Comparison of ENCODE assay signal across 9 cellular contexts in genomic region chr18:2846241-2846637, GRCh38. TPM values are rescaled to one million over a fixed set of nuclear protein-coding genes. Genes with fewer than 3 reads are reported as not detected.
A peak's percentile ranks its signal among the peaks of the same experiment; 100 is the strongest.
DNase-seq lines count a peak whose midpoint lies in the region; ATAC-seq lines count a peak whose summit lies in the region.
"Had no signal": no experiment of that assay in that cellular context is flagged by ENCODE, and none has a peak within 500 bp of the region (broad histone marks: within the 10 kb centered on the region; RNA-seq: fewer than 3 reads in every experiment).

No MANE protein-coding gene starts in this region.

- ATAC-seq in HG02884 (IDR thresholded peaks at IDR 0.05; ENCODE audit: unreplicated experiment): no peak
- no peak for ATAC-seq in HG03196 (IDR thresholded peaks at IDR 0.05; ENCODE audit: unreplicated experiment)

- no peaks in the 10 kb centered on the region for H3K36me3 ChIP-seq in mucosa of rectum (ENCODE audit: control insufficient read depth in 2 of 2, insufficient read depth in 2 of 2, low read length in 2 of 2)

- peaks cover 18 to 31% of the 10 kb centered on the region in 2 donors for H3K27me3 ChIP-seq in mucosa of rectum (ENCODE audit: control insufficient read depth in 2 of 2, insufficient read depth in 2 of 2, low read length in 2 of 2)

- peak overlapping the region; percentile 53 to 59 for H3K4me3 ChIP-seq in mucosa of rectum (ENCODE audit: low read length in 2 of 2)

- DNase-seq in ELR (ENCODE audit: low read depth) (peak; percentile 35), M059J (ENCODE audit: low read depth) (peak; percentile 32), dermis blood vessel endothelial cell (peak; percentile 5), NCI-H1105 treated with DMSO at 0.1 percent for 48 hours (lab: John Stamatoyannopoulos, UW) (no peak), C1 segment of cervical spinal cord (lab: John Stamatoyannopoulos, UW) (no peak)

- H3K27ac ChIP-seq in mucosa of rectum (ENCODE audit: low read depth in 2 of 2, low read length in 2 of 2): peak overlapping the region; percentile 38 to 62
- H3K27ac ChIP-seq: KMS-11 had no signal

- H3K9ac ChIP-seq in mucosa of rectum (ENCODE audit: low read depth in 1 of 2, low read length in 2 of 2): peak overlapping the region in 1 of 2 donors; percentile 43
- H3K9ac ChIP-seq: KMS-11 had no signal

- H3K9me3 ChIP-seq in mucosa of rectum (ENCODE audit: control insufficient read depth in 2 of 2, low read length in 2 of 2): no peaks in the 10 kb centered on the region

- peaks cover 8 to 10% of the 10 kb centered on the region in 2 donors for H3K4me1 ChIP-seq in mucosa of rectum (ENCODE audit: control insufficient read depth in 2 of 2, insufficient read depth in 2 of 2, low read length in 2 of 2)

RNA-seq across cellular contexts. Expression of gene EMILIN2, which starts 0.6 kb away (rescaled TPM):
- total RNA-seq in M059J (2014; rRNA removed; shearing (Covaris generic)): 1.2 and 2.8 TPM in 2 replicates
- 4.4 and 8.7 TPM in 2 replicates for total RNA-seq in dermis blood vessel endothelial cell

Comparison
In these comparisons a context has a peak if more than half of its experiments do, and no peak if none do; other contexts are left out.
1. DNase-seq: peak in ELR (single experiment), M059J (single experiment) and dermis blood vessel endothelial cell (single experiment); none in NCI-H1105 treated with DMSO at 0.1 percent for 48 hours (single experiment) and C1 segment of cervical spinal cord (0 of 14).